In the genomic region with DNA sequence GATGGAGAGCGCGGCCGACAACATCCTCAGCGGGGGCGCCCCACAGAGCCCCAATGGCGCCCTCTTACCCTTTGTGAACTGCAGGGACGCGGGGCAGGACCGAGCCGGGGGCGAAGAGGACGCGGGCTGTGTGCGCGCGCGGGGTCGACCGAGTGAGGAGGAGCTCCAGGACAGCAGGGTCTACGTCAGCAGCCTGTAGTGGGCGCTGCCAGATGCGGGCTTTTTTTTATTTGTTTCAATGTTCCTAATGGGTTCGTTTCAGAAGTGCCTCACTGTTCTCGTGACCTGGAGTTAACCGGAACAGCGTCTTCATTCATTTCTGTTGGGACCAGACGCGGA, we compare ENCODE assay signal across 8 cellular contexts.
A peak's percentile ranks its signal among the peaks of the same experiment; 100 is the strongest.
DNase-seq lines count a peak whose midpoint lies in the region; ATAC-seq and TF ChIP-seq lines count a peak whose summit lies in the region.

No MANE protein-coding gene starts in this region.

- H4K20me1 ChIP-seq in Karpas-422 (ENCODE audit: insufficient read depth, low read depth, low read length): no peaks in the 10 kb centered on the region

- H3K4me1 ChIP-seq in Karpas-422 (ENCODE audit: low read length): peaks cover 33% of the 10 kb centered on the region
- peaks cover 0 to 15% (median 6%) of the 10 kb centered on the region in 4 donors for H3K4me1 ChIP-seq in esophagus muscularis mucosa
- H3K4me1 ChIP-seq in aorta (ENCODE audit: control insufficient read depth in 1 of 2, insufficient read depth in 2 of 2, low read length in 2 of 2): no peaks in the 10 kb centered on the region

- H3K27me3 ChIP-seq in Karpas-422 (ENCODE audit: low read length) (no peaks in the 10 kb centered on the region), esophagus muscularis mucosa (peaks cover 0 to 3% (median 0%) of the 10 kb centered on the region in 4 donors), aorta (ENCODE audit: control insufficient read depth in 1 of 2, insufficient read depth in 2 of 2, low read length in 1 of 2) (no peaks in the 10 kb centered on the region)

- H3K27ac ChIP-seq in Karpas-422 (ENCODE audit: low read length) (no peak overlapping the region), esophagus muscularis mucosa (replicated peaks in 1 of 4) (no peak overlapping the region), aorta (ENCODE audit: low read depth in 1 of 2, low read length in 2 of 2) (no peak overlapping the region)

- CTCF ChIA-PET in activated CD4-positive, alpha-beta memory T cell treated with anti-CD3 and anti-CD28 coated beads for 36 hours (lab: Charles Lee): interaction anchor here (0.6 to 4.5 kb wide), 8 partner anchors 8 to 609 kb away, joined by 3 to 25 read pairs (median 4); no protein-coding TSS in a partner anchor

- no peak for TF ChIP-seq CTCF in esophagus muscularis mucosa (IDR thresholded peaks at IDR 0.05)

- H3K4me3 ChIP-seq in Karpas-422 (ENCODE audit: low read length): peak overlapping the region; percentile 60
- H3K4me3 ChIP-seq in esophagus muscularis mucosa: peak overlapping the region; percentile 36 to 39 (median 39)
- H3K4me3 ChIP-seq in aorta (ENCODE audit: low read length in 2 of 2): no peak overlapping the region

- peak overlapping the region; percentile 81 for H3K4me3 Mint-ChIP-seq in activated CD4-positive, alpha-beta memory T cell treated with anti-CD3 and anti-CD28 coated beads for 36 hours

- no peak for TF ChIP-seq EP300 in esophagus muscularis mucosa (IDR thresholded peaks at IDR 0.05)

- H3K9me3 ChIP-seq in Karpas-422 (ENCODE audit: low read length) (no peaks in the 10 kb centered on the region), esophagus muscularis mucosa (no peaks in the 10 kb centered on the region), aorta (ENCODE audit: control insufficient read depth, low read length) (no peaks in the 10 kb centered on the region)

- POLR2A ChIA-PET in activated CD4-positive, alpha-beta memory T cell treated with anti-CD3 and anti-CD28 coated beads for 36 hours (lab: Charles Lee): interaction anchor here (0.6 to 1.9 kb wide), 5 partner anchors 16 to 122 kb away, joined by 3 to 13 read pairs (median 4); a partner anchor contains a TSS

- H3K9ac ChIP-seq in Karpas-422 (ENCODE audit: low read length): peak overlapping the region; percentile 71

- peak overlapping the region; percentile 84 for H3K27ac Mint-ChIP-seq in activated CD4-positive, alpha-beta memory T cell treated with anti-CD3 and anti-CD28 coated beads for 36 hours

- ATAC-seq in GM19395 (IDR thresholded peaks at IDR 0.05; ENCODE audit: unreplicated experiment) (peak; percentile 34), sciatic nerve (peak; percentile 48), aorta (ENCODE audit: low FRiP score) (no peak)

- WGBS in esophagus muscularis mucosa: 66% methylated on average over 28 of the region's 28 CpGs
- 79% methylated on average over 28 of the region's 28 CpGs for WGBS in aorta, 2 donors

- H3K27me3 Mint-ChIP-seq in activated CD4-positive, alpha-beta memory T cell treated with anti-CD3 and anti-CD28 coated beads for 36 hours: peaks cover 5% of the 10 kb centered on the region

- H3K4me1 Mint-ChIP-seq in activated CD4-positive, alpha-beta memory T cell treated with anti-CD3 and anti-CD28 coated beads for 36 hours (ENCODE audit: low read depth): peaks cover 19% of the 10 kb centered on the region

- H3K36me3 Mint-ChIP-seq in activated CD4-positive, alpha-beta memory T cell treated with anti-CD3 and anti-CD28 coated beads for 36 hours: no peaks in the 10 kb centered on the region

- H3K4me2 ChIP-seq in Karpas-422 (ENCODE audit: low read depth, low read length, poor library complexity, severe bottlenecking): peak overlapping the region; percentile 66

- H3K9me3 Mint-ChIP-seq in activated CD4-positive, alpha-beta memory T cell treated with anti-CD3 and anti-CD28 coated beads for 36 hours: no peaks in the 10 kb centered on the region

- intact Hi-C loops in activated CD4-positive, alpha-beta memory T cell treated with anti-CD3 and anti-CD28 coated beads for 36 hours (cut with micrococcal nuclease): loop anchor here (1.0 to 5.0 kb wide), 3 partner anchors 8 to 304 kb away; no protein-coding TSS in a partner anchor
- intact Hi-C loops in esophagus muscularis mucosa (cut with DNase I): loop anchor here (10.0 kb wide), 1 partner anchor 94 kb away; no protein-coding TSS in a partner anchor
- intact Hi-C loops in sciatic nerve (cut with DNase I): no loop called here
- intact Hi-C loops in aorta (cut with DNase I): no loop called here

- H3K36me3 ChIP-seq in Karpas-422 (ENCODE audit: insufficient read depth, low read length): no peaks in the 10 kb centered on the region
- peaks cover 18 to 58% (median 56%) of the 10 kb centered on the region in 4 donors for H3K36me3 ChIP-seq in esophagus muscularis mucosa
- peaks cover 4 to 9% of the 10 kb centered on the region in 2 donors for H3K36me3 ChIP-seq in aorta (ENCODE audit: control insufficient read depth in 1 of 2, insufficient read depth in 2 of 2, low read length in 1 of 2)

- no peak for TF ChIP-seq POLR2A in esophagus muscularis mucosa (IDR thresholded peaks at IDR 0.05; ENCODE audit: low read depth)

- DNase-seq in Karpas-422 (peak; percentile 66), esophagus muscularis mucosa (ENCODE audit: extremely low spot score) (no peak), sciatic nerve (ENCODE audit: low spot score) (no peak), A172 (ENCODE audit: low spot score) (no peak), HK-2 (ENCODE audit: unreplicated experiment) (no peak), aorta (no peak)
- DNase-seq in activated CD4-positive, alpha-beta memory T cell treated with anti-CD3 and anti-CD28 coated beads for 36 hours: peak; percentile 76

- no peaks in the 10 kb centered on the region for H3K9me2 ChIP-seq in Karpas-422 (replicated peaks; ENCODE audit: insufficient read depth, low read length)

- no peaks in the 10 kb centered on the region for H3K79me2 ChIP-seq in Karpas-422 (ENCODE audit: low read length)

- H2AFZ ChIP-seq in Karpas-422 (ENCODE audit: low read length): 0 out of 2 replicates have a peak overlapping the region, but pooled peaks have one; percentile 72

Comparison
In these comparisons a context has a peak if more than half of its experiments do, and no peak if none do; other contexts are left out.
1. DNase-seq: peak in Karpas-422 (single experiment) and activated CD4-positive, alpha-beta memory T cell treated with anti-CD3 and anti-CD28 coated beads for 36 hours (single experiment); none in esophagus muscularis mucosa (single experiment), sciatic nerve (single experiment), A172 (single experiment), HK-2 (single experiment) and aorta (0 of 2).
2. H3K4me3 ChIP-seq: peak in Karpas-422 (single experiment) and esophagus muscularis mucosa (4 of 4); none in aorta (0 of 2).
3. intact Hi-C loops: an anchor here in activated CD4-positive, alpha-beta memory T cell treated with anti-CD3 and anti-CD28 coated beads for 36 hours (1.0 to 5.0 kb wide) and esophagus muscularis mucosa (10.0 kb wide); none called in sciatic nerve and aorta.